22 cellular contexts compared by ENCODE assay signal in genomic region chr2:28009732-28010131, GRCh38.
DNase-seq lines count a peak whose midpoint lies in the region; ATAC-seq and TF ChIP-seq lines count a peak whose summit lies in the region.
"Had no signal": no experiment of that assay in that cellular context is flagged by ENCODE, and none has a peak within 500 bp of the region (broad histone marks: within the 10 kb centered on the region; RNA-seq: fewer than 3 reads in every experiment).

No MANE protein-coding gene starts in this region.

- intact Hi-C loops in psoas muscle (cut with DNase I): no loop called here

- no peaks in the 10 kb centered on the region for H3K27me3 ChIP-seq in psoas muscle (ENCODE audit: insufficient read depth in 3 of 3, low read length in 2 of 3)
- H3K27me3 ChIP-seq: breast epithelium, gastroesophageal sphincter, right lobe of liver, suprapubic skin had no signal

- H3K36me3 ChIP-seq in psoas muscle (ENCODE audit: insufficient read depth in 1 of 2, low read depth in 1 of 2): no peaks in the 10 kb centered on the region
- H3K36me3 ChIP-seq: breast epithelium, gastroesophageal sphincter, right lobe of liver, suprapubic skin had no signal

- TF ChIP-seq CTCF in foreskin fibroblast (IDR thresholded peaks at IDR 0.05; ENCODE audit: low read depth, low read length) (no peak), psoas muscle (IDR thresholded peaks at IDR 0.05) (no peak)

- peak in 3 of 4 donors; percentile 75 to 89 (median 88) for ATAC-seq in psoas muscle
- no peak for ATAC-seq in GM21360 (IDR thresholded peaks at IDR 0.05; ENCODE audit: unreplicated experiment)
- ATAC-seq: activated naive CD4-positive, alpha-beta T cell treated with anti-CD3 and anti-CD28 coated beads, Interleukin-2, amount 50 U/mL, for 72 hours; gastroesophageal sphincter; right lobe of liver had no signal

- no peak overlapping the region for H3K27ac ChIP-seq in psoas muscle
- H3K27ac ChIP-seq: breast epithelium, gastroesophageal sphincter, right lobe of liver, suprapubic skin had no signal

- no peaks in the 10 kb centered on the region for H3K9me3 ChIP-seq in psoas muscle
- H3K9me3 ChIP-seq: breast epithelium, gastroesophageal sphincter, right lobe of liver, suprapubic skin had no signal

- DNase-seq in NCI-H2029 (lab: John Stamatoyannopoulos, UW) (peak; percentile 1), NCI-H2029 treated with DMSO at 0.1 percent for 48 hours (lab: John Stamatoyannopoulos, UW) (no peak), NCI-H446 treated with DMSO at 0.1 percent for 48 hours (lab: John Stamatoyannopoulos, UW) (peak; percentile 52), foreskin fibroblast (peak; percentile 25 to 66), psoas muscle (peak in 1 of 2 donors; percentile 58), ecto neural progenitor cell (ENCODE audit: low spot score) (no peak), pons (ENCODE audit: low spot score) (no peak)
- DNase-seq: 8988T; activated CD4-positive, alpha-beta T cell treated with anti-CD3 and anti-CD28 coated beads, Interleukin-2, amount 10 ng/mL, durations not matched to agents 7 days and 5 days; activated T-cell treated with anti-CD3 and anti-CD28 coated beads, Interleukin-2, amount 50 U/mL, for 24 hours; CD4-positive, CD25-positive, alpha-beta regulatory T cell; immature natural killer cell; NCI-H187 treated with DMSO at 0.1 percent for 48 hours; right lobe of liver; SIG-M5; stimulated activated CD4-positive, alpha-beta T cell treated with anti-CD3 and anti-CD28 coated beads, Interleukin-2, amount 100 ng/mL, for 48 hours; stimulated activated CD8-positive, alpha-beta memory T cell treated with anti-CD3 and anti-CD28 coated beads, Interleukin-4, amount 100 ng/mL, for 48 hours had no signal

- no peak overlapping the region for H3K4me3 ChIP-seq in foreskin fibroblast (ENCODE audit: low read depth in 1 of 2, low read length in 2 of 2)
- H3K4me3 ChIP-seq in psoas muscle: no peak overlapping the region
- H3K4me3 ChIP-seq: breast epithelium, gastroesophageal sphincter, right lobe of liver, suprapubic skin had no signal

- H3K4me1 ChIP-seq in psoas muscle: peaks cover 29% of the 10 kb centered on the region
- H3K4me1 ChIP-seq: breast epithelium, right lobe of liver had no signal

Comparison
In these comparisons a context has a peak if more than half of its experiments do, and no peak if none do; other contexts are left out.
1. DNase-seq: peak in NCI-H2029 (single experiment), NCI-H446 treated with DMSO at 0.1 percent for 48 hours (single experiment) and foreskin fibroblast (2 of 2); none in NCI-H2029 treated with DMSO at 0.1 percent for 48 hours (single experiment), ecto neural progenitor cell (single experiment) and pons (single experiment).